Comparison of ENCODE assay signal across 9 cellular contexts in genomic region chrX:87475793-87476192, GRCh38. TPM values are rescaled to one million over a fixed set of nuclear protein-coding genes. Genes with fewer than 3 reads are reported as not detected.
"Had no signal": no experiment of that assay in that cellular context is flagged by ENCODE, and none has a peak within 500 bp of the region (broad histone marks: within the 10 kb centered on the region; RNA-seq: fewer than 3 reads in every experiment).

No MANE protein-coding gene starts in this region.

- H3K4me2 ChIP-seq: GM23338 had no signal

- H3K9me3 Mint-ChIP-seq: GM23338 had no signal

- H2AFZ ChIP-seq: GM23248, GM23338 had no signal

- H3K9me3 ChIP-seq: HAP-1 had no signal

- H3K27ac ChIP-seq: GM23248 had no signal

- H3K4me1 Mint-ChIP-seq: GM23338, H9 had no signal

- H3K36me3 ChIP-seq: HAP-1 had no signal

- H3K27ac Mint-ChIP-seq: GM23338, H9, HFFc6 had no signal

- H3K4me3 Mint-ChIP-seq: GM23338, H9, HFFc6 had no signal

- H3K4me3 ChIP-seq: GM23248, GM23338, HAP-1 had no signal

- DNase-seq: GM23248, GOT3, H7, H9, HCEC 1CT, HFFc6 had no signal

- ATAC-seq: GM23338, HCT116 had no signal

- H3K4me1 ChIP-seq: HAP-1 had no signal

- H3K9ac ChIP-seq: GM23248 had no signal

RNA-seq across cellular contexts. Expression of gene KLHL4, which starts 41.8 kb away (rescaled TPM):
- total RNA-seq: HFFc6 had no signal
- polyA plus RNA-seq: GM23248 had no signal
